ENCODE assay signal across 22 cellular contexts in the genomic region with DNA sequence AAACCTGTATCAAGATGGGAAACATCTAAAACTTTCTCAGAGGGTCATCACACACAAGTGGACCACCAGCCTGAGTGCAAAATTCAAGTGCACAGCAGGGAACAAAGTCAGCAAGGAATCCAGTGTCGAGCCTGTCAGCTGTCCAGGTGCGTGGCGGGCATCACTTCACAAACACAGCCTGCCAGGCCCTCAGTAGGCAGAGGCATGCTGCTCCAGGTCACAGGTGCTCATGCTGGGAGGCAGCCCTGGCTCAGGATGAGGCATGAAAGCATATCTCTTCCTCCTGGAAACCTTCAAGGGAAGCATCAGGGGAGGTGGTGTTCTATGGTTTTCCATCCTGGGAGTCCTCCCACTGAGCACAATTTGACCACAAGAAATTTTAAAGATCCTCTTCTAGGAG. TPM values are rescaled to one million over a fixed set of nuclear protein-coding genes. Genes with fewer than 3 reads are reported as not detected.
DNase-seq lines count a peak whose midpoint lies in the region; ATAC-seq and TF ChIP-seq lines count a peak whose summit lies in the region.
"Had no signal": no experiment of that assay in that cellular context is flagged by ENCODE, and none has a peak within 500 bp of the region (broad histone marks: within the 10 kb centered on the region; RNA-seq: fewer than 3 reads in every experiment).

No MANE protein-coding gene starts in this region.

- peak overlapping the region; percentile 83 for H3K27ac Mint-ChIP-seq in T-helper 1 cell treated with Interleukin-12 subunit alpha and Interleukin-12 subunit beta and Interleukin-4 antibody, amounts not matched to agents 30 μg/mL and 1 μg/mL, for 36 hours
- peak overlapping the region; percentile 99 for H3K27ac Mint-ChIP-seq in CD4-positive, alpha-beta T cell
- H3K27ac Mint-ChIP-seq in activated CD8-positive, alpha-beta T cell treated with anti-CD3 and anti-CD28 coated beads for 36 hours = peak overlapping the region; percentile 99
- H3K27ac Mint-ChIP-seq in immature natural killer cell = peak overlapping the region; percentile 15 to 98 (median 78)
- H3K27ac Mint-ChIP-seq: B cell had no signal

- POLR2A ChIA-PET in CD4-positive, alpha-beta T cell (lab: Charles Lee) = interaction anchor here (1.4 to 12.8 kb wide), 4 partner anchors 9 to 300 kb away, joined by 5 to 235 read pairs (median 31); a partner anchor contains a TSS
- POLR2A ChIA-PET in activated CD8-positive, alpha-beta T cell treated with anti-CD3 and anti-CD28 coated beads for 36 hours (lab: Charles Lee) = interaction anchor here (0.8 to 18.7 kb wide), 11 partner anchors 9 to 360 kb away, joined by 3 to 850 read pairs (median 13); a partner anchor contains a TSS

- H3K9me3 Mint-ChIP-seq in T-helper 1 cell treated with Interleukin-12 subunit alpha and Interleukin-12 subunit beta and Interleukin-4 antibody, amounts not matched to agents 30 μg/mL and 1 μg/mL, for 36 hours = no peaks in the 10 kb centered on the region
- H3K9me3 Mint-ChIP-seq in CD4-positive, alpha-beta T cell = no peaks in the 10 kb centered on the region
- peaks cover 1% of the 10 kb centered on the region for H3K9me3 Mint-ChIP-seq in activated CD8-positive, alpha-beta T cell treated with anti-CD3 and anti-CD28 coated beads for 36 hours
- no peaks in the 10 kb centered on the region for H3K9me3 Mint-ChIP-seq in immature natural killer cell

- H3K27ac ChIP-seq in CD4-positive, alpha-beta T cell (ENCODE audit: low read depth, low read length) = peak overlapping the region; percentile 88

- H3K4me1 Mint-ChIP-seq in T-helper 1 cell treated with Interleukin-12 subunit alpha and Interleukin-12 subunit beta and Interleukin-4 antibody, amounts not matched to agents 30 μg/mL and 1 μg/mL, for 36 hours (ENCODE audit: low read depth) = peaks cover 55% of the 10 kb centered on the region
- H3K4me1 Mint-ChIP-seq in CD4-positive, alpha-beta T cell (ENCODE audit: low read depth) = peaks cover 75% of the 10 kb centered on the region
- peaks cover 50% of the 10 kb centered on the region for H3K4me1 Mint-ChIP-seq in activated CD8-positive, alpha-beta T cell treated with anti-CD3 and anti-CD28 coated beads for 36 hours (ENCODE audit: low read depth)
- H3K4me1 Mint-ChIP-seq in immature natural killer cell = peaks cover 79 to 83% of the 10 kb centered on the region in 2 donors
- H3K4me1 Mint-ChIP-seq: B cell had no signal

- H3K27me3 ChIP-seq in CD4-positive, alpha-beta T cell (ENCODE audit: control insufficient read depth, insufficient read depth, low read length) = no peaks in the 10 kb centered on the region

- TF ChIP-seq CTCF in CD4-positive, alpha-beta T cell (IDR thresholded peaks at IDR 0.05) = no peak
- no peak for TF ChIP-seq CTCF in activated CD8-positive, alpha-beta T cell treated with anti-CD3 and anti-CD28 coated beads for 36 hours (IDR thresholded peaks at IDR 0.05)

- no peak for ATAC-seq in CD4-positive, alpha-beta T cell (ENCODE audit: poor library complexity)
- no peak for ATAC-seq in activated CD8-positive, alpha-beta T cell treated with anti-CD3 and anti-CD28 coated beads for 36 hours
- no peak for ATAC-seq in HG03159 (IDR thresholded peaks at IDR 0.05; ENCODE audit: unreplicated experiment)
- ATAC-seq: right cardiac atrium, SK-N-SH treated with all-trans-retinoic acid at 6 μM for 48 hours had no signal

- CTCF ChIA-PET in CD4-positive, alpha-beta T cell (lab: Charles Lee) = interaction anchor here (1.0 kb wide), 2 partner anchors 9 to 57 kb away, joined by 4 to 5 read pairs; no protein-coding TSS in a partner anchor
- CTCF ChIA-PET in activated CD8-positive, alpha-beta T cell treated with anti-CD3 and anti-CD28 coated beads for 36 hours (lab: Charles Lee) = interaction anchor here (0.8 to 6.2 kb wide), 4 partner anchors 13 to 295 kb away, joined by 3 to 114 read pairs (median 4); no protein-coding TSS in a partner anchor

- H3K4me3 Mint-ChIP-seq in T-helper 1 cell treated with Interleukin-12 subunit alpha and Interleukin-12 subunit beta and Interleukin-4 antibody, amounts not matched to agents 30 μg/mL and 1 μg/mL, for 36 hours = peak overlapping the region; percentile 87
- H3K4me3 Mint-ChIP-seq in CD4-positive, alpha-beta T cell = peak overlapping the region; percentile 55
- peak overlapping the region; percentile 98 for H3K4me3 Mint-ChIP-seq in activated CD8-positive, alpha-beta T cell treated with anti-CD3 and anti-CD28 coated beads for 36 hours
- peak overlapping the region in 4 of 5 donors; percentile 21 to 53 (median 36) for H3K4me3 Mint-ChIP-seq in immature natural killer cell
- H3K4me3 Mint-ChIP-seq: B cell had no signal

- no peaks in the 10 kb centered on the region for H3K9me3 ChIP-seq in CD4-positive, alpha-beta T cell (ENCODE audit: control insufficient read depth, low read length)

- H3K36me3 Mint-ChIP-seq in T-helper 1 cell treated with Interleukin-12 subunit alpha and Interleukin-12 subunit beta and Interleukin-4 antibody, amounts not matched to agents 30 μg/mL and 1 μg/mL, for 36 hours (ENCODE audit: low read depth) = peaks cover 93% of the 10 kb centered on the region
- H3K36me3 Mint-ChIP-seq in CD4-positive, alpha-beta T cell (ENCODE audit: low read depth) = peaks cover 96% of the 10 kb centered on the region
- peaks cover 98% of the 10 kb centered on the region for H3K36me3 Mint-ChIP-seq in activated CD8-positive, alpha-beta T cell treated with anti-CD3 and anti-CD28 coated beads for 36 hours (ENCODE audit: low read depth)
- H3K36me3 Mint-ChIP-seq in immature natural killer cell = peaks cover 45 to 71% (median 55%) of the 10 kb centered on the region in 3 donors

- intact Hi-C loops in CD4-positive, alpha-beta T cell (cut with DNase I, micrococcal nuclease) = loop anchor here in 1 of 2 experiments (10.0 kb wide), 2 partner anchors 174 to 294 kb away; no protein-coding TSS in a partner anchor
- intact Hi-C loops in activated CD8-positive, alpha-beta T cell treated with anti-CD3 and anti-CD28 coated beads for 36 hours (cut with micrococcal nuclease) = loop anchor here (5.0 kb wide), 2 partner anchors 33 to 302 kb away; a partner anchor contains a TSS

- DNase-seq in T-helper 1 cell = no peak
- no peak for DNase-seq in CD4-positive, alpha-beta T cell
- no peak for DNase-seq in activated CD8-positive, alpha-beta T cell treated with anti-CD3 and anti-CD28 coated beads for 36 hours
- DNase-seq in immature natural killer cell = no peak
- no peak for DNase-seq in NK-92 (lab: John Stamatoyannopoulos, UW; ENCODE audit: unreplicated experiment)
- DNase-seq in effector CD4-positive, alpha-beta T cell = no peak
- DNase-seq: activated CD4-positive, CD25-positive, alpha-beta regulatory T cell treated with anti-CD3 and anti-CD28 coated beads, Interleukin-2, amount 50 U/mL, for 72 hours; Calu3; hypothalamus; NCI-H1048; NCI-H2029; NCI-H446 treated with DMSO at 0.1 percent for 48 hours; right cardiac atrium; substantia nigra had no signal

- H3K27me3 Mint-ChIP-seq in T-helper 1 cell treated with Interleukin-12 subunit alpha and Interleukin-12 subunit beta and Interleukin-4 antibody, amounts not matched to agents 30 μg/mL and 1 μg/mL, for 36 hours (ENCODE audit: low read depth) = no peaks in the 10 kb centered on the region
- no peaks in the 10 kb centered on the region for H3K27me3 Mint-ChIP-seq in CD4-positive, alpha-beta T cell
- H3K27me3 Mint-ChIP-seq in activated CD8-positive, alpha-beta T cell treated with anti-CD3 and anti-CD28 coated beads for 36 hours = no peaks in the 10 kb centered on the region
- H3K27me3 Mint-ChIP-seq in immature natural killer cell (ENCODE audit: low read depth in 3 of 3) = peaks cover 2 to 3% (median 2%) of the 10 kb centered on the region in 3 donors

RNA-seq across cellular contexts. Expression of a gene that starts 6.3 kb away (rescaled TPM):
- total RNA-seq in CD4-positive, alpha-beta T cell = 100 to 1,000 TPM; 150 to 151 TPM
- total RNA-seq in activated CD8-positive, alpha-beta T cell treated with anti-CD3 and anti-CD28 coated beads for 36 hours = 100 to 1,000 TPM; 217 to 220 TPM
- polyA plus RNA-seq in immature natural killer cell = 100 to 1,000 TPM; 246 to 341 (median 325) TPM
- total RNA-seq: Calu3, frontal cortex, LHCN-M2, lung microvascular endothelial cell had no signal
- polyA plus RNA-seq: keratinocyte had no signal

Comparison
In these comparisons a context has a peak if more than half of its experiments do, and no peak if none do; other contexts are left out.
1. H3K4me3 Mint-ChIP-seq: peak in every context shown above with its lines; median percentile 98 in activated CD8-positive, alpha-beta T cell treated with anti-CD3 and anti-CD28 coated beads for 36 hours; 87 in T-helper 1 cell treated with Interleukin-12 subunit alpha and Interleukin-12 subunit beta and Interleukin-4 antibody, amounts not matched to agents 30 μg/mL and 1 μg/mL, for 36 hours; 55 in CD4-positive, alpha-beta T cell; 36 in immature natural killer cell.